ENCODE assay signal across 8 cellular contexts in the genomic region with DNA sequence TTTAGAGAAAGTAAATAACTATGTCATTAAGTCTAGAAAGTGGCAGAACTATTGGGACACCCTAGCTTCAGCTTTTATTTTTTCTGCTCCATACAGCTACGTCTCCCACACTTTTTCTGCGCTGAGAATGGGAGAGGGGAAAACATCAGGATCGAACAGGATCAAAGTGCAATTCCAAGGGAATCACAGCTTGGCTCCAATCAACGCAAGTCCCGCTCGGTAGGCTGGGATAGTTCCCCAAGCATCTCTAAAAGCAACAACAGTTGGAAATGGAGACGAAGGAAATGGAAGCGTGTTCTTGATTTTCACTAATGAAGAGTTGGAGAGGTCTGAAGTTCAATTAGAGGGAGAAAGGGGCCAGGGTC. TPM values are rescaled to one million over a fixed set of nuclear protein-coding genes. Genes with fewer than 3 reads are reported as not detected.
DNase-seq lines count a peak whose midpoint lies in the region; ATAC-seq and TF ChIP-seq lines count a peak whose summit lies in the region.

No MANE protein-coding gene starts in this region.

- peak; percentile 39 for DNase-seq in GM23248
- DNase-seq in WTC11 (ENCODE audit: low spot score), result no peak
- DNase-seq in left ventricle myocardium inferior, result no peak
- no peak for DNase-seq in NCI-H1092 treated with DMSO at 0.1 percent for 48 hours (lab: John Stamatoyannopoulos, UW)
- no peak for DNase-seq in NK-92 (lab: John Stamatoyannopoulos, UW; ENCODE audit: unreplicated experiment)
- DNase-seq in H4 (ENCODE audit: low spot score), result no peak

- H3K36me3 ChIP-seq in GM23248 (ENCODE audit: low read depth) (no peaks in the 10 kb centered on the region), left ventricle myocardium inferior (peaks cover 7% of the 10 kb centered on the region), skeletal muscle satellite cell (ENCODE audit: insufficient read depth, low read length) (no peaks in the 10 kb centered on the region)

- H3K27ac ChIP-seq in GM23248 (peak overlapping the region; percentile 81), left ventricle myocardium inferior (replicated peaks) (peak overlapping the region; percentile 97)

- peaks cover 6% of the 10 kb centered on the region; the same call in 1 of the 2 replicates for H3K4me1 ChIP-seq in GM23248 (ENCODE audit: insufficient read depth)
- H3K4me1 ChIP-seq in left ventricle myocardium inferior, result peaks cover 25% of the 10 kb centered on the region
- peaks cover 10% of the 10 kb centered on the region for H3K4me1 ChIP-seq in skeletal muscle satellite cell (ENCODE audit: control insufficient read depth, insufficient read depth, low read length)

- no peaks in the 10 kb centered on the region for H3F3A ChIP-seq in GM23248 (ENCODE audit: insufficient read depth)

- H3K4me2 ChIP-seq in GM23248 (ENCODE audit: unreplicated experiment) (peak overlapping the region; percentile 90), skeletal muscle satellite cell (ENCODE audit: low read length) (peak overlapping the region; percentile 91)

- CTCF ChIA-PET in WTC11 (lab: Charles Lee), result interaction anchor here (1.5 to 8.1 kb wide), 5 partner anchors 14 to 204 kb away, joined by 6 to 105 read pairs (median 9); no protein-coding TSS in a partner anchor

- no peaks in the 10 kb centered on the region for H3K9me2 ChIP-seq in GM23248 (ENCODE audit: insufficient read depth)

- H3K9me3 Mint-ChIP-seq in WTC11, result no peaks in the 10 kb centered on the region

- H3K27ac Mint-ChIP-seq in WTC11, result peak overlapping the region; percentile 95

- H3K4me3 ChIP-seq in GM23248 (peak overlapping the region; percentile 93), left ventricle myocardium inferior (peak overlapping the region; percentile 100), skeletal muscle satellite cell (ENCODE audit: low read length) (peak overlapping the region; percentile 98)

- H3K9ac ChIP-seq in GM23248 (peak overlapping the region; percentile 98), skeletal muscle satellite cell (ENCODE audit: low read depth, low read length) (peak overlapping the region; percentile 97)

- H3K9me3 ChIP-seq in GM23248 (ENCODE audit: low read depth), result no peaks in the 10 kb centered on the region
- H3K9me3 ChIP-seq in left ventricle myocardium inferior (replicated peaks), result no peaks in the 10 kb centered on the region
- H3K9me3 ChIP-seq in skeletal muscle satellite cell (replicated peaks; ENCODE audit: low read length), result no peaks in the 10 kb centered on the region

- peak; percentile 9 for ATAC-seq in WTC11
- no peak for ATAC-seq in HG03159 (IDR thresholded peaks at IDR 0.05; ENCODE audit: unreplicated experiment)

- H3K79me2 ChIP-seq in GM23248 (ENCODE audit: insufficient read depth), result peaks cover 26% of the 10 kb centered on the region

- POLR2A ChIA-PET in WTC11 (lab: Charles Lee), result interaction anchor here (1.0 kb wide), 2 partner anchors 14 to 24 kb away, joined by 3 to 6 read pairs; a partner anchor contains a TSS

- H3K27me3 Mint-ChIP-seq in WTC11 (ENCODE audit: low read depth), result no peaks in the 10 kb centered on the region

- in situ Hi-C loops in GM23248 (cut with MboI), result no loop called here

- intact Hi-C loops in left ventricle myocardium inferior (cut with micrococcal nuclease), result no loop called here

- peak overlapping the region; percentile 97 for H3K4me3 Mint-ChIP-seq in WTC11

- WGBS in GM23248 (ENCODE audit: low coverage in 1 of 2, low lambda C conversion rate in 2 of 2, missing lambda C conversion rate in 2 of 2), 2 experiments, result 1 to 3% methylated on average over 8 of the region's 8 CpGs

- H2AFZ ChIP-seq in GM23248, result peak overlapping the region; percentile 90

- H3K27me3 ChIP-seq in GM23248 (replicated peaks; ENCODE audit: insufficient read depth) (no peaks in the 10 kb centered on the region), left ventricle myocardium inferior (ENCODE audit: low read depth) (no peaks in the 10 kb centered on the region), skeletal muscle satellite cell (ENCODE audit: control insufficient read depth, insufficient read depth, low read length) (no peaks in the 10 kb centered on the region)

- H3K4me1 Mint-ChIP-seq in WTC11, result peaks cover 8% of the 10 kb centered on the region

- no peak for TF ChIP-seq CTCF in WTC11 (IDR thresholded peaks at IDR 0.05)
- no peak for TF ChIP-seq CTCF in left ventricle myocardium inferior (IDR thresholded peaks at IDR 0.05; ENCODE audit: borderline replicate concordance)

- no peaks in the 10 kb centered on the region for H3K36me3 Mint-ChIP-seq in WTC11

- no peaks in the 10 kb centered on the region for H4K20me1 ChIP-seq in GM23248 (ENCODE audit: insufficient read depth)

TF ChIP-seq in WTC11, 78 proteins besides CTCF, POLR2A, EP300 and RAD21 (continues in another document):
- TF ChIP-seq, protein P1, sequence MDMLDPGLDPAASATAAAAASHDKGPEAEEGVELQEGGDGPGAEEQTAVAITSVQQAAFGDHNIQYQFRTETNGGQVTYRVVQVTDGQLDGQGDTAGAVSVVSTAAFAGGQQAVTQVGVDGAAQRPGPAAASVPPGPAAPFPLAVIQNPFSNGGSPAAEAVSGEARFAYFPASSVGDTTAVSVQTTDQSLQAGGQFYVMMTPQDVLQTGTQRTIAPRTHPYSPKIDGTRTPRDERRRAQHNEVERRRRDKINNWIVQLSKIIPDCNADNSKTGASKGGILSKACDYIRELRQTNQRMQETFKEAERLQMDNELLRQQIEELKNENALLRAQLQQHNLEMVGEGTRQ (CRISPR knock-in tag; IDR thresholded peaks at IDR 0.05), result no peak
- TF ChIP-seq CBFB (CRISPR knock-in tag; IDR thresholded peaks at IDR 0.05; ENCODE audit: low read depth), result no peak
- TF ChIP-seq, protein P2, sequence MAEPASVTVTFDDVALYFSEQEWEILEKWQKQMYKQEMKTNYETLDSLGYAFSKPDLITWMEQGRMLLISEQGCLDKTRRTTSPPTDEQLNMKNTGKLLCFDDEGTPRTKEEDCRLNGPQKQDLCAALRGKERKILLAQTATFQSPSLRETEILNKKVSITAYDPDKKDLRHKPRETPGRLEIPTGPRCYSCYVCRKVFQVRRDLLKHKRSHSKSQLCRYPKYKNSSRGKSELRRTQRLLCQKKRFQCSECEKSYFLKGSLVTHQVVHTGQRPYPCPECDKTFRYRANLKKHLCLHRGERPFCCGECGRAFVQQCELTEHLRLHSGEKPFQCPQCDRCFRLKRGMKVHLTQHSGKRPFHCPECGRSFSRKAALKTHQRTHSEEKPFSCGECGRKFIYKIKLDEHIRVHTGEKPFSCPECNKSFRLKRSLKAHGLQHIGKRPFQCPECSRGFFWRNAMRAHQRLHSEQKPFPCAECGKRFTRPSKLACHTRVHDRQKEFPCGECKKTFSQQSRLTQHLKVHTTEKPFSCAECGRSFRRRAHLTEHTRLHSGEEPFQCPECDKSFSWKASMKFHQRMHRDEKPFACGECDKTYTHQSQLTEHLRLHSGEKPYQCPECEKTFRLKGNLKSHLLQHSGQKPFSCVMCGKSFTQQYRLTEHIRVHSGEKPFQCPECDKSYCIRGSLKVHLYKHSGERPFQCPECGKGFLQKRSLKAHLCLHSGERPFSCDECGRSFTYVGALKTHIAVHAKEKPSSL (CRISPR knock-in tag; conservative IDR thresholded peaks at IDR 0.05), result no peak
- TF ChIP-seq ZNF263 (CRISPR knock-in tag; IDR thresholded peaks at IDR 0.05; ENCODE audit: low read depth), result no peak
- TF ChIP-seq, protein P3, sequence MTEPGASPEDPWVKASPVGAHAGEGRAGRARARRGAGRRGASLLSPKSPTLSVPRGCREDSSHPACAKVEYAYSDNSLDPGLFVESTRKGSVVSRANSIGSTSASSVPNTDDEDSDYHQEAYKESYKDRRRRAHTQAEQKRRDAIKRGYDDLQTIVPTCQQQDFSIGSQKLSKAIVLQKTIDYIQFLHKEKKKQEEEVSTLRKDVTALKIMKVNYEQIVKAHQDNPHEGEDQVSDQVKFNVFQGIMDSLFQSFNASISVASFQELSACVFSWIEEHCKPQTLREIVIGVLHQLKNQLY (CRISPR knock-in tag; IDR thresholded peaks at IDR 0.05), result no peak
- TF ChIP-seq FOXK1 (CRISPR knock-in tag; IDR thresholded peaks at IDR 0.05), result no peak

RNA-seq across cellular contexts. Expression of a gene that starts 0.5 kb away (rescaled TPM):
- 48.1 and 50.8 TPM in 2 replicates for total RNA-seq in GM23248 (2014; rRNA removed; shearing (Covaris generic))
- 46.9 and 49.3 TPM in 2 replicates for polyA plus RNA-seq in GM23248 (2016; fragmentation: Nextera tagmentation; extraction: Ambion mirVana)
- total RNA-seq in WTC11 (2021) (22.7 to 31.2 TPM (median 25.4 TPM) in 3 replicates), left ventricle myocardium inferior (31.9 TPM)
- 28.2 and 36.2 TPM in 2 replicates for total RNA-seq in skeletal muscle satellite cell (2012; rRNA removed)
- total RNA-seq in H4 (2014; rRNA removed; shearing (Covaris generic)), result 34.0 and 34.5 TPM in 2 replicates

RNA-seq across cellular contexts. Expression of a gene that starts 24.1 kb away (rescaled TPM):
- total RNA-seq in GM23248 (2014; rRNA removed; shearing (Covaris generic)), result 16.2 and 20.9 TPM in 2 replicates
- polyA plus RNA-seq in GM23248 (2016; fragmentation: Nextera tagmentation; extraction: Ambion mirVana), result 20.5 and 23.5 TPM in 2 replicates
- total RNA-seq in WTC11 (2021), result 30.3 to 36.6 TPM (median 35.8 TPM) in 3 replicates
- total RNA-seq in left ventricle myocardium inferior, result 6.3 TPM
- 37.4 and 40.6 TPM in 2 replicates for total RNA-seq in skeletal muscle satellite cell (2012; rRNA removed)
- total RNA-seq in H4 (2014; rRNA removed; shearing (Covaris generic)), result 128 and 142 TPM in 2 replicates

RNA-seq across cellular contexts. Expression of a gene that starts 33.7 kb away (rescaled TPM):
- total RNA-seq in GM23248 (2014; rRNA removed; shearing (Covaris generic)), result 48.1 and 58.4 TPM in 2 replicates
- polyA plus RNA-seq in GM23248 (2016; fragmentation: Nextera tagmentation; extraction: Ambion mirVana), result 46.3 and 48.2 TPM in 2 replicates
- total RNA-seq in WTC11 (2021) (131 to 164 TPM (median 134 TPM) in 3 replicates), left ventricle myocardium inferior (26.2 TPM)
- 47.4 and 55.9 TPM in 2 replicates for total RNA-seq in skeletal muscle satellite cell (2012; rRNA removed)
- 35.4 and 36.2 TPM in 2 replicates for total RNA-seq in H4 (2014; rRNA removed; shearing (Covaris generic))

RNA-seq across cellular contexts. Expression of a gene that starts 43.4 kb away (rescaled TPM):
- 11.5 and 15.4 TPM in 2 replicates for total RNA-seq in GM23248 (2014; rRNA removed; shearing (Covaris generic))
- 13.3 and 15.2 TPM in 2 replicates for polyA plus RNA-seq in GM23248 (2016; fragmentation: Nextera tagmentation; extraction: Ambion mirVana)
- total RNA-seq in WTC11 (2021) (7.5 to 8.3 TPM (median 7.8 TPM) in 3 replicates), left ventricle myocardium inferior (11.4 TPM)
- total RNA-seq in skeletal muscle satellite cell (2012; rRNA removed), result 2.2 and 3.0 TPM in 2 replicates
- total RNA-seq in H4 (2014; rRNA removed; shearing (Covaris generic)), result 75.9 and 90.5 TPM in 2 replicates

RNA-seq across cellular contexts. Expression of a gene that starts 46.5 kb away (rescaled TPM):
- 51.0 and 63.0 TPM in 2 replicates for total RNA-seq in GM23248 (2014; rRNA removed; shearing (Covaris generic))
- 38.4 and 39.4 TPM in 2 replicates for polyA plus RNA-seq in GM23248 (2016; fragmentation: Nextera tagmentation; extraction: Ambion mirVana)
- total RNA-seq in WTC11 (2021) (59.9 to 66.2 TPM (median 62.2 TPM) in 3 replicates), left ventricle myocardium inferior (40.3 TPM)
- 33.0 and 35.4 TPM in 2 replicates for total RNA-seq in skeletal muscle satellite cell (2012; rRNA removed)
- 46.5 and 51.4 TPM in 2 replicates for total RNA-seq in H4 (2014; rRNA removed; shearing (Covaris generic))
